ENCODE assay signal across 9 cellular contexts in the genomic region with DNA sequence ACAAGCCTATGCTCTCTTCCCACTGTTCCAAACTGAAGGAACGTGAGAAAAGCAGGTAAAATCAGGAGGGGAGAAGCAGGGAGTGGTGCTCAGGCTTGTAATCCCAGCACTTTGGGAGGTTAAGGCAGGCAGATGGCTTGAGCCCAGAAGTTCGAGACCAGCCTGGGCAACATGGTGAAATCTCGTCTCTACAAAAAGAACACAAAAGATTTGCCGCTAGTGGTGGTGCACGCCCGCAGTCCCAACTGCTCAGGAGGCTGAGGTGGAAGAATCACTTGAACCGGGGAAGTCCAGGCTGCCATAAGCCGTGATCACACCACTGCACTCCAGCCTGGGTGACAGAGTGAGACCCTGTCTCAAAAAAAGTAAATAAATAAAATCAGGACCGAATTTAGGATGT. TPM values are rescaled to one million over a fixed set of nuclear protein-coding genes. Genes with fewer than 3 reads are reported as not detected.
DNase-seq lines count a peak whose midpoint lies in the region; ATAC-seq and TF ChIP-seq lines count a peak whose summit lies in the region.
"Had no signal": no experiment of that assay in that cellular context is flagged by ENCODE, and none has a peak within 500 bp of the region (broad histone marks: within the 10 kb centered on the region; RNA-seq: fewer than 3 reads in every experiment).

No MANE protein-coding gene starts in this region.

- peaks cover 5% of the 10 kb centered on the region; the same call in 1 of the 2 replicates for H3K4me1 ChIP-seq in HUES48 (ENCODE audit: control insufficient read depth, insufficient read depth, low read length)
- peaks cover 0 to 7% of the 10 kb centered on the region in 2 donors for H3K4me1 ChIP-seq in ascending aorta

- no peaks in the 10 kb centered on the region for H3K36me3 ChIP-seq in HUES48 (ENCODE audit: control insufficient read depth, insufficient read depth, low read length)
- no peaks in the 10 kb centered on the region for H3K36me3 ChIP-seq in ascending aorta

- TF ChIP-seq POLR2A in erythroblast (IDR thresholded peaks at IDR 0.05; ENCODE audit: low read length): no peak

- H3K27me3 Mint-ChIP-seq in naive B cell: no peaks in the 10 kb centered on the region

- H3K27me3 ChIP-seq in HUES48 (ENCODE audit: control insufficient read depth, insufficient read depth, low read length) (peaks cover 27% of the 10 kb centered on the region), ascending aorta (no peaks in the 10 kb centered on the region)

- 0 out of 2 replicates have a peak overlapping the region, but pooled peaks have one; percentile 96 for H3K27ac ChIP-seq in 22Rv1
- H3K27ac ChIP-seq in HUES48 (ENCODE audit: low read depth, low read length): no peak overlapping the region
- peak overlapping the region; percentile 90 to 94 for H3K27ac ChIP-seq in ascending aorta

- H3K36me3 Mint-ChIP-seq in naive B cell: peaks cover 10 to 24% of the 10 kb centered on the region in 2 donors

- TF ChIP-seq CTCF in 22Rv1 (IDR thresholded peaks at IDR 0.05) (no peak), ascending aorta (IDR thresholded peaks at IDR 0.05) (no peak)

- peak overlapping the region; percentile 91 for H3K4me3 ChIP-seq in HUES48 (ENCODE audit: low read depth, low read length)
- H3K4me3 ChIP-seq in ascending aorta: peak overlapping the region; percentile 85 to 98

- ATAC-seq in naive B cell (ENCODE audit: low read depth in 2 of 2) (no peak), GM19455 (IDR thresholded peaks at IDR 0.05; ENCODE audit: unreplicated experiment) (no peak), HG03025 (IDR thresholded peaks at IDR 0.05; ENCODE audit: low FRiP score, unreplicated experiment) (no peak)

- H3K4me3 Mint-ChIP-seq in naive B cell: peak overlapping the region; percentile 94 to 100 (median 96)

- H3K9me3 ChIP-seq in HUES48 (ENCODE audit: control insufficient read depth, insufficient read depth, low read length) (no peaks in the 10 kb centered on the region), ascending aorta (no peaks in the 10 kb centered on the region)

- H3K27ac Mint-ChIP-seq in naive B cell: peak overlapping the region in 4 of 6 donors; percentile 76 to 95 (median 86)

- H3K4me1 Mint-ChIP-seq in naive B cell: peaks cover 35 to 56% (median 56%) of the 10 kb centered on the region in 3 donors

- DNase-seq in ascending aorta (ENCODE audit: low spot score in 2 of 2): peak in 1 of 2 donors; percentile 44
- no peak for DNase-seq in naive B cell
- DNase-seq in erythroblast (lab: John Stamatoyannopoulos, UW): no peak
- DNase-seq in NK-92 (lab: John Stamatoyannopoulos, UW; ENCODE audit: unreplicated experiment): no peak
- DNase-seq: hippocampal formation had no signal

- H3K9me3 Mint-ChIP-seq in naive B cell: peaks cover 0 to 2% (median 0%) of the 10 kb centered on the region in 7 donors

- H3K9ac ChIP-seq in HUES48 (ENCODE audit: low read depth, low read length): no peak overlapping the region

- intact Hi-C loops in ascending aorta (cut with DNase I): no loop called here

RNA-seq across cellular contexts. Expression of gene TMSB10, which starts 1.3 kb away (rescaled TPM):
- total RNA-seq in ascending aorta: 5,452 TPM
- 1,000 to 10,000 TPM; 5,825 to 8,742 (median 6,750) TPM for polyA plus RNA-seq in naive B cell (ENCODE audit: low read depth in 6 of 6)

RNA-seq across cellular contexts. Expression of gene TRABD2A, which starts 23.3 kb away (rescaled TPM):
- 1.1 TPM for total RNA-seq in ascending aorta
- polyA plus RNA-seq in naive B cell (ENCODE audit: low read depth in 6 of 6): 10 to 100 TPM in 3 of 6 donors, 1 to 10 TPM in 3; 6.5 to 12.3 (median 9.4) TPM
